In the genomic region with DNA sequence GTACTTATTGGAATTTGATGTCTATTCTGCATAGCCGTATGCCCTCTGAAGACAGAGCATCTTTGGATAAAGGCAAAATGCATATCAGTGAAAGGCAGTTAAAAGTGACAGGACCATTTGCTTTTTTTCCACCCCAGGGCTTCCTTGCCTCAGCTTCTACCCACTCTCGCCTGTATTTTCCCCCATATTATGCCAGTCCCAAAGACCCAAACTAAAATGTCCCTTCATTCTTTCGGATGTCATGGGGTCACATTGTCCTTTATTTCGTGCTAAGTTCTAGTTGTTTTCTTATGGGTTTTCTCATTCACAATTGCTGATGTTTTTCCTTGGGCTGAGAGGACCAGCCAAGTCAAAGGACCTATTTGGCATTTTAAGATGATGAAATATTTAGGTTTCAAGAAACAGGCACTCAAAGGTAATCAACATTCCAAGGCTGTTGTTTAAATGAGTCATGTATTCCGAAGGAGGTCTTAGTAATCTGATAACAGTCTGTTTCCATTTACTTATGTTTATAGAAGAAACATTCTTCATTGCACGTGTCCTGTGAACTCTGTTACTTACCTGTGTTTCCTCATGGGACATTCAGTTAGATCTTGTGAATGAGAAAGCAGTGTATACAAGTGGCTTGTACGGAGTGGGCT, we compare ENCODE assay signal across 1 cellular context.
A peak's percentile ranks its signal among the peaks of the same experiment; 100 is the strongest.
TF ChIP-seq lines count a peak whose summit lies in the region.

No MANE protein-coding gene starts in this region.

TF ChIP-seq in K562, 482 proteins besides CTCF, POLR2A, EP300 and RAD21 (continued from another document):
- TF ChIP-seq, protein P1, sequence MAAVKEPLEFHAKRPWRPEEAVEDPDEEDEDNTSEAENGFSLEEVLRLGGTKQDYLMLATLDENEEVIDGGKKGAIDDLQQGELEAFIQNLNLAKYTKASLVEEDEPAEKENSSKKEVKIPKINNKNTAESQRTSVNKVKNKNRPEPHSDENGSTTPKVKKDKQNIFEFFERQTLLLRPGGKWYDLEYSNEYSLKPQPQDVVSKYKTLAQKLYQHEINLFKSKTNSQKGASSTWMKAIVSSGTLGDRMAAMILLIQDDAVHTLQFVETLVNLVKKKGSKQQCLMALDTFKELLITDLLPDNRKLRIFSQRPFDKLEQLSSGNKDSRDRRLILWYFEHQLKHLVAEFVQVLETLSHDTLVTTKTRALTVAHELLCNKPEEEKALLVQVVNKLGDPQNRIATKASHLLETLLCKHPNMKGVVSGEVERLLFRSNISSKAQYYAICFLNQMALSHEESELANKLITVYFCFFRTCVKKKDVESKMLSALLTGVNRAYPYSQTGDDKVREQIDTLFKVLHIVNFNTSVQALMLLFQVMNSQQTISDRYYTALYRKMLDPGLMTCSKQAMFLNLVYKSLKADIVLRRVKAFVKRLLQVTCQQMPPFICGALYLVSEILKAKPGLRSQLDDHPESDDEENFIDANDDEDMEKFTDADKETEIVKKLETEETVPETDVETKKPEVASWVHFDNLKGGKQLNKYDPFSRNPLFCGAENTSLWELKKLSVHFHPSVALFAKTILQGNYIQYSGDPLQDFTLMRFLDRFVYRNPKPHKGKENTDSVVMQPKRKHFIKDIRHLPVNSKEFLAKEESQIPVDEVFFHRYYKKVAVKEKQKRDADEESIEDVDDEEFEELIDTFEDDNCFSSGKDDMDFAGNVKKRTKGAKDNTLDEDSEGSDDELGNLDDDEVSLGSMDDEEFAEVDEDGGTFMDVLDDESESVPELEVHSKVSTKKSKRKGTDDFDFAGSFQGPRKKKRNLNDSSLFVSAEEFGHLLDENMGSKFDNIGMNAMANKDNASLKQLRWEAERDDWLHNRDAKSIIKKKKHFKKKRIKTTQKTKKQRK (IDR thresholded peaks at IDR 0.05; ENCODE audit: borderline replicate concordance, low read depth, low read length) = no peak
- TF ChIP-seq ZNF507 (tag; conservative IDR thresholded peaks at IDR 0.05) (no peak), FOSL1 (tag; conservative IDR thresholded peaks at IDR 0.05) (peak; percentile 31; the same call in 1 of the 2 replicates), CEBPG (CRISPR knock-in tag; IDR thresholded peaks at IDR 0.05) (no peak), CEBPG (tag; conservative IDR thresholded peaks at IDR 0.05 in 1 of 2, IDR thresholded peaks at IDR 0.05 in 1 of 2) (peak in 1 of 2 experiments; percentile 33; a peak in 1 of 4 replicates), ZNF449 (CRISPR knock-in tag; IDR thresholded peaks at IDR 0.05) (no peak), GATAD2B (IDR thresholded peaks at IDR 0.05; ENCODE audit: borderline replicate concordance) (no peak)
